In the genomic region with DNA sequence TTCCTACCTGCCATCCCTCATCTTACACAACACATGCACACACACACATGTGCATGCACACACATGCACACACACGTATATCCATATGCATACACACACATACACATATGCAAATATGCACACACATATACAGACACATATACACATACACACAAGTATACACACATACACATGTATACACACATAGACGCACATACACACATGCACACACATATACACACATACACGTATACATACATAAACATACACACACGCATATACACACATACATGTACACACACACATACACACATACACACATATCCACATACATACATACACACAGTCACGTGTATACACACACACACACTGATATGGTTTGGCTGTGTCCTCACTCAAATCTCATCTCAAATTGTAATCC, we compare ENCODE assay signal across 31 cellular contexts.
"Had no signal": no experiment of that assay in that cellular context is flagged by ENCODE, and none has a peak within 500 bp of the region (broad histone marks: within the 10 kb centered on the region; RNA-seq: fewer than 3 reads in every experiment).

No MANE protein-coding gene starts in this region.

- H3K36me3 ChIP-seq: ascending aorta, brain microvascular endothelial cell, pancreas, sigmoid colon, upper lobe of right lung had no signal

- H3K4me3 ChIP-seq: ascending aorta, gastrocnemius medialis, pancreas, psoas muscle, sigmoid colon, upper lobe of right lung had no signal

- H3K9me3 ChIP-seq: ascending aorta, gastrocnemius medialis, pancreas, psoas muscle, sigmoid colon, upper lobe of right lung had no signal

- H3K9me3 Mint-ChIP-seq: activated naive CD4-positive, alpha-beta T cell treated with anti-CD3 and anti-CD28 coated beads, Interleukin-2, amount 10 ng/mL, durations not matched to agents 7 days and 5 days; activated T-helper 1 cell treated with anti-CD3 and anti-CD28 coated beads, Interleukin-12 subunit alpha, Interleukin-12 subunit beta, Interleukin-2, Interleukin-4 antibody, amounts not matched to agents 30 ng/mL and 10 ng/mL and 1 ng/mL, durations not matched to agents 14 hours and 24 hours and 36 hours; effector memory CD8-positive, alpha-beta T cell; stimulated activated naive CD8-positive, alpha-beta T cell treated with anti-CD3 and anti-CD28 coated beads, Interleukin-15, amount 100 ng/mL, for 72 hours; T-helper 1 cell treated with Interleukin-12 subunit alpha and Interleukin-12 subunit beta and Interleukin-4 antibody, amounts not matched to agents 30 μg/mL and 1 μg/mL, for 36 hours had no signal

- FAIRE-seq: islet of Langerhans, pancreas, small intestine had no signal

- DNase-seq: activated B cell treated with CpG ODN at 0.5 μM for 24 hours; activated CD8-positive, alpha-beta memory T cell treated with anti-CD3 and anti-CD28 coated beads, Interleukin-2, amount 50 U/mL, for 4 hours; activated gamma-delta T cell; activated naive CD4-positive, alpha-beta T cell treated with anti-CD3 and anti-CD28 coated beads, Interleukin-2, amount 10 ng/mL, durations not matched to agents 7 days and 5 days; activated naive CD8-positive, alpha-beta T cell treated with anti-CD3 and anti-CD28 coated beads, Interleukin-2, amount 10 ng/mL, durations not matched to agents 7 days and 5 days; activated T-cell treated with anti-CD3 and anti-CD28 coated beads, Interleukin-2, amount 50 U/mL, for 1 hour; brain microvascular endothelial cell; cortex of kidney; effector memory CD8-positive, alpha-beta T cell; erythroblast; gastrocnemius medialis; glutamatergic neuron; left colon; mammary epithelial cell; naive B cell; nucleus accumbens; psoas muscle; sigmoid colon; small intestine; stimulated activated CD4-positive, alpha-beta T cell treated with anti-CD3 and anti-CD28 coated beads, Interleukin-4, amount 100 ng/mL, for 4 hours; stimulated activated CD8-positive, alpha-beta memory T cell treated with anti-CD3 and anti-CD28 coated beads, Interleukin-4, amount 100 ng/mL, for 48 hours; stimulated activated naive CD8-positive, alpha-beta T cell treated with anti-CD3 and anti-CD28 coated beads, Interleukin-15, amount 100 ng/mL, for 72 hours; substantia nigra; T1000; upper lobe of right lung had no signal

- ATAC-seq: effector memory CD8-positive, alpha-beta T cell; gastrocnemius medialis; left colon; pancreas; stimulated activated memory B cell treated with anti-CD40 and anti-IgM and Interleukin-4, amounts not matched to agents 10 μg/mL and 1 μg/mL and 100 μg/mL, for 72 hours; stimulated activated naive CD8-positive, alpha-beta T cell treated with anti-CD3 and anti-CD28 coated beads, Interleukin-15, amount 100 ng/mL, for 72 hours; upper lobe of right lung had no signal

- H3K36me3 Mint-ChIP-seq: naive B cell had no signal

- H3K4me3 Mint-ChIP-seq: activated B cell treated with CpG ODN at 0.5 μM for 24 hours; activated naive CD4-positive, alpha-beta T cell treated with anti-CD3 and anti-CD28 coated beads, Interleukin-2, amount 10 ng/mL, durations not matched to agents 7 days and 5 days; activated naive CD8-positive, alpha-beta T cell treated with anti-CD3 and anti-CD28 coated beads, Interleukin-2, amount 10 ng/mL, durations not matched to agents 7 days and 5 days; activated T-helper 1 cell treated with anti-CD3 and anti-CD28 coated beads, Interleukin-12 subunit alpha, Interleukin-12 subunit beta, Interleukin-2, Interleukin-4 antibody, amounts not matched to agents 30 ng/mL and 10 ng/mL and 1 ng/mL, durations not matched to agents 14 hours and 24 hours and 36 hours; effector memory CD8-positive, alpha-beta T cell; naive B cell; stimulated activated memory B cell treated with anti-CD40 and anti-IgM and Interleukin-4, amounts not matched to agents 10 μg/mL and 1 μg/mL and 100 μg/mL, for 72 hours; stimulated activated naive CD8-positive, alpha-beta T cell treated with anti-CD3 and anti-CD28 coated beads, Interleukin-15, amount 100 ng/mL, for 72 hours; T-helper 1 cell treated with Interleukin-12 subunit alpha and Interleukin-12 subunit beta and Interleukin-4 antibody, amounts not matched to agents 30 μg/mL and 1 μg/mL, for 36 hours had no signal

- H3K4me1 ChIP-seq: gastrocnemius medialis, pancreas had no signal

- H3K4me1 Mint-ChIP-seq: activated B cell treated with CpG ODN at 0.5 μM for 24 hours, naive B cell had no signal

- H3K27ac ChIP-seq: ascending aorta, brain microvascular endothelial cell, gastrocnemius medialis, pancreas, psoas muscle, upper lobe of right lung had no signal

- H3K27me3 Mint-ChIP-seq: activated B cell treated with CpG ODN at 0.5 μM for 24 hours; activated naive CD4-positive, alpha-beta T cell treated with anti-CD3 and anti-CD28 coated beads, Interleukin-2, amount 10 ng/mL, durations not matched to agents 7 days and 5 days; activated naive CD8-positive, alpha-beta T cell treated with anti-CD3 and anti-CD28 coated beads, Interleukin-2, amount 10 ng/mL, durations not matched to agents 7 days and 5 days; effector memory CD8-positive, alpha-beta T cell; stimulated activated naive CD8-positive, alpha-beta T cell treated with anti-CD3 and anti-CD28 coated beads, Interleukin-15, amount 100 ng/mL, for 72 hours had no signal

- H3K27ac Mint-ChIP-seq: activated B cell treated with CpG ODN at 0.5 μM for 24 hours; activated naive CD4-positive, alpha-beta T cell treated with anti-CD3 and anti-CD28 coated beads, Interleukin-2, amount 10 ng/mL, durations not matched to agents 7 days and 5 days; activated naive CD8-positive, alpha-beta T cell treated with anti-CD3 and anti-CD28 coated beads, Interleukin-2, amount 10 ng/mL, durations not matched to agents 7 days and 5 days; activated T-helper 1 cell treated with anti-CD3 and anti-CD28 coated beads, Interleukin-12 subunit alpha, Interleukin-12 subunit beta, Interleukin-2, Interleukin-4 antibody, amounts not matched to agents 30 ng/mL and 10 ng/mL and 1 ng/mL, durations not matched to agents 14 hours and 24 hours and 36 hours; stimulated activated memory B cell treated with anti-CD40 and anti-IgM and Interleukin-4, amounts not matched to agents 10 μg/mL and 1 μg/mL and 100 μg/mL, for 72 hours; T-helper 1 cell treated with Interleukin-12 subunit alpha and Interleukin-12 subunit beta and Interleukin-4 antibody, amounts not matched to agents 30 μg/mL and 1 μg/mL, for 36 hours had no signal

- H3K27me3 ChIP-seq: ascending aorta, brain microvascular endothelial cell, gastrocnemius medialis, pancreas, sigmoid colon, upper lobe of right lung had no signal
